1 cellular context compared by ENCODE assay signal in genomic region chr1:9593492-9594465, GRCh38.
TF ChIP-seq lines count a peak whose summit lies in the region.

No MANE protein-coding gene starts in this region.

TF ChIP-seq in HepG2, 621 proteins besides CTCF, POLR2A, EP300 and RAD21 (continued from another document and continues in another):
- TF ChIP-seq CHD4 (IDR thresholded peaks at IDR 0.05; ENCODE audit: borderline replicate concordance, low read length): no peak
- no peak for TF ChIP-seq ZNF639 (CRISPR knock-in tag; conservative IDR thresholded peaks at IDR 0.05)
- 0 out of 2 replicates have a peak, but pooled peaks have one; percentile 32 for TF ChIP-seq ZNF235 (CRISPR knock-in tag; IDR thresholded peaks at IDR 0.05; ENCODE audit: borderline replicate concordance)
- TF ChIP-seq PBX3 (CRISPR knock-in tag; IDR thresholded peaks at IDR 0.05; ENCODE audit: borderline replicate concordance): no peak
- no peak for TF ChIP-seq ZNF18 (CRISPR knock-in tag; IDR thresholded peaks at IDR 0.05; ENCODE audit: insufficient replicate concordance)
- peak; percentile 44 for TF ChIP-seq AGO2 (optimal IDR thresholded peaks at IDR 0.05; ENCODE audit: low read depth, low read length)
- TF ChIP-seq MTERF4 (CRISPR knock-in tag; IDR thresholded peaks at IDR 0.05): no peak
- TF ChIP-seq ZNF280D (CRISPR knock-in tag; IDR thresholded peaks at IDR 0.05): no peak
- no peak for TF ChIP-seq ZNF563 (CRISPR knock-in tag; IDR thresholded peaks at IDR 0.05)
- TF ChIP-seq CBX5 (CRISPR knock-in tag; IDR thresholded peaks at IDR 0.05; ENCODE audit: borderline replicate concordance): no peak
- TF ChIP-seq ZNF629 (CRISPR knock-in tag; conservative IDR thresholded peaks at IDR 0.05): no peak
- TF ChIP-seq MXD1 (CRISPR knock-in tag; IDR thresholded peaks at IDR 0.05): peak; percentile 26; the same call in 1 of the 2 replicates
- no peak for TF ChIP-seq MAF1 (CRISPR knock-in tag; IDR thresholded peaks at IDR 0.05; ENCODE audit: borderline replicate concordance)
- no peak for TF ChIP-seq ZEB1 (IDR thresholded peaks at IDR 0.05; ENCODE audit: insufficient replicate concordance, low read depth)
- TF ChIP-seq YY1 (IDR thresholded peaks at IDR 0.05; ENCODE audit: insufficient read depth, insufficient replicate concordance, low read depth, low read length): peak; percentile 4
- TF ChIP-seq ZNF484 (CRISPR knock-in tag; IDR thresholded peaks at IDR 0.05; ENCODE audit: borderline replicate concordance, low read depth): no peak
- no peak for TF ChIP-seq ZNF121 (CRISPR knock-in tag; IDR thresholded peaks at IDR 0.05)
- TF ChIP-seq ATF5 (CRISPR knock-in tag; IDR thresholded peaks at IDR 0.05; ENCODE audit: low read depth): no peak
- TF ChIP-seq STAT5B (CRISPR knock-in tag; IDR thresholded peaks at IDR 0.05): no peak
- TF ChIP-seq ATRX (CRISPR knock-in tag; IDR thresholded peaks at IDR 0.05; ENCODE audit: borderline replicate concordance): no peak
- TF ChIP-seq ZBTB26 (CRISPR knock-in tag; IDR thresholded peaks at IDR 0.05; ENCODE audit: borderline replicate concordance): peak; percentile 85; the same call in 1 of the 2 replicates
- no peak for TF ChIP-seq ASH2L (IDR thresholded peaks at IDR 0.05; ENCODE audit: insufficient read length, low read depth, low read length)
- TF ChIP-seq MED8 (CRISPR knock-in tag; IDR thresholded peaks at IDR 0.05; ENCODE audit: insufficient replicate concordance): no peak
- TF ChIP-seq FOXM1 (CRISPR knock-in tag; IDR thresholded peaks at IDR 0.05): no peak
- no peak for TF ChIP-seq ZFY (CRISPR knock-in tag; IDR thresholded peaks at IDR 0.05)
- no peak for TF ChIP-seq MTF1 (CRISPR knock-in tag; IDR thresholded peaks at IDR 0.05)
- no peak for TF ChIP-seq NONO (IDR thresholded peaks at IDR 0.05)
- TF ChIP-seq NONO (CRISPR knock-in tag; conservative IDR thresholded peaks at IDR 0.05): 0 out of 2 replicates have a peak, but pooled peaks have one; percentile 28
- peak; percentile 80 for TF ChIP-seq PATZ1 (CRISPR knock-in tag; IDR thresholded peaks at IDR 0.05)
- peak; percentile 98 for TF ChIP-seq RFXAP (CRISPR knock-in tag; IDR thresholded peaks at IDR 0.05; ENCODE audit: borderline replicate concordance)
- TF ChIP-seq NCOA5 (CRISPR knock-in tag; IDR thresholded peaks at IDR 0.05): no peak
- no peak for TF ChIP-seq ZNF20 (CRISPR knock-in tag; IDR thresholded peaks at IDR 0.05)
- no peak for TF ChIP-seq ZC3H4 (CRISPR knock-in tag; IDR thresholded peaks at IDR 0.05; ENCODE audit: borderline replicate concordance)
- no peak for TF ChIP-seq NR2F6 (IDR thresholded peaks at IDR 0.05)
- TF ChIP-seq NR2F6 (CRISPR knock-in tag; IDR thresholded peaks at IDR 0.05): peak; percentile 23; the same call in 1 of the 2 replicates
- TF ChIP-seq RFX5 (IDR thresholded peaks at IDR 0.05; ENCODE audit: low read depth, low read length): peak; percentile 89
- no peak for TF ChIP-seq BATF2 (CRISPR knock-in tag; IDR thresholded peaks at IDR 0.05)
- TF ChIP-seq ETV6 (CRISPR knock-in tag; conservative IDR thresholded peaks at IDR 0.05): no peak
- TF ChIP-seq HDAC2 (CRISPR knock-in tag; IDR thresholded peaks at IDR 0.05): no peak
- no peak for TF ChIP-seq CAMTA2 (CRISPR knock-in tag; IDR thresholded peaks at IDR 0.05; ENCODE audit: borderline replicate concordance)
- peak; percentile 67 for TF ChIP-seq PAXIP1 (CRISPR knock-in tag; conservative IDR thresholded peaks at IDR 0.05)
- TF ChIP-seq SOX6 (IDR thresholded peaks at IDR 0.05): no peak
- TF ChIP-seq SOX6 (CRISPR knock-in tag; IDR thresholded peaks at IDR 0.05): 0 out of 2 replicates have a peak, but pooled peaks have one; percentile 15
- TF ChIP-seq ZBTB1 (CRISPR knock-in tag; IDR thresholded peaks at IDR 0.05; ENCODE audit: borderline replicate concordance): no peak
- TF ChIP-seq HOMEZ (CRISPR knock-in tag; IDR thresholded peaks at IDR 0.05; ENCODE audit: low read depth): no peak
